ENCODE assay signal across 26 cellular contexts in genomic region chr10:131233611-131234258, GRCh38.
"Had no signal": no experiment of that assay in that cellular context is flagged by ENCODE, and none has a peak within 500 bp of the region (broad histone marks: within the 10 kb centered on the region; RNA-seq: fewer than 3 reads in every experiment).

No MANE protein-coding gene starts in this region.

- H3K36me3 Mint-ChIP-seq: activated naive CD4-positive, alpha-beta T cell treated with anti-CD3 and anti-CD28 coated beads, Interleukin-2, amount 50 U/mL, for 24 hours; memory B cell had no signal

- ATAC-seq: activated CD4-positive, alpha-beta T cell treated with anti-CD3 and anti-CD28 coated beads for 36 hours; body of pancreas; gastroesophageal sphincter; left cardiac atrium; right lobe of liver; stimulated activated naive CD8-positive, alpha-beta T cell treated with anti-CD3 and anti-CD28 coated beads, Interleukin-15, amount 100 ng/mL, for 72 hours had no signal

- H3K4me1 ChIP-seq: body of pancreas, gastroesophageal sphincter, right lobe of liver, tibial artery had no signal

- H3K4me1 Mint-ChIP-seq: activated B cell treated with CpG ODN at 0.5 μM for 24 hours; activated CD4-positive, alpha-beta T cell treated with anti-CD3 and anti-CD28 coated beads for 36 hours; activated naive CD4-positive, alpha-beta T cell treated with anti-CD3 and anti-CD28 coated beads, Interleukin-2, amount 50 U/mL, for 24 hours; memory B cell; stimulated activated naive CD8-positive, alpha-beta T cell treated with anti-CD3 and anti-CD28 coated beads, Interleukin-15, amount 100 ng/mL, for 72 hours had no signal

- H3K9me3 Mint-ChIP-seq: activated B cell treated with CpG ODN at 0.5 μM for 24 hours; activated naive CD4-positive, alpha-beta T cell treated with anti-CD3 and anti-CD28 coated beads, Interleukin-2, amount 50 U/mL, for 24 hours; stimulated activated naive CD8-positive, alpha-beta T cell treated with anti-CD3 and anti-CD28 coated beads, Interleukin-15, amount 100 ng/mL, for 72 hours had no signal

- H3K4me3 Mint-ChIP-seq: activated B cell treated with CpG ODN at 0.5 μM for 24 hours; activated CD4-positive, alpha-beta T cell treated with anti-CD3 and anti-CD28 coated beads for 36 hours; activated naive CD4-positive, alpha-beta T cell treated with anti-CD3 and anti-CD28 coated beads, Interleukin-2, amount 50 U/mL, for 24 hours; memory B cell; nephron; stimulated activated naive CD8-positive, alpha-beta T cell treated with anti-CD3 and anti-CD28 coated beads, Interleukin-15, amount 100 ng/mL, for 72 hours had no signal

- DNase-seq: activated B cell treated with CpG ODN at 0.5 μM for 24 hours; activated CD4-positive, alpha-beta T cell treated with anti-CD3 and anti-CD28 coated beads for 36 hours; activated CD4-positive, alpha-beta T cell treated with anti-CD3 and anti-CD28 coated beads, Interleukin-2, amount 50 U/mL, for 4 hours; activated CD8-positive, alpha-beta memory T cell treated with anti-CD3 and anti-CD28 coated beads for 24 hours; activated CD8-positive, alpha-beta memory T cell treated with anti-CD3 and anti-CD28 coated beads, Interleukin-2, amount 50 U/mL, for 48 hours; activated effector memory CD4-positive, alpha-beta T cell treated with Interleukin-2 at 50 U/mL for 16 hours; activated T-cell treated with anti-CD3 and anti-CD28 coated beads, Interleukin-2, amount 50 U/mL, for 48 hours; anterior cingulate cortex; body of pancreas; cortex of kidney; head of caudate nucleus; hypothalamus; left cardiac atrium; nucleus accumbens; stimulated activated CD4-positive, alpha-beta T cell treated with anti-CD3 and anti-CD28 coated beads, Interleukin-1b, Interleukin-23, amount 100 ng/mL, for 48 hours; stimulated activated naive CD8-positive, alpha-beta T cell treated with anti-CD3 and anti-CD28 coated beads, Interleukin-15, amount 100 ng/mL, for 72 hours; T-helper 9 cell; tibial artery had no signal

- H3K27ac ChIP-seq: body of pancreas, cardiac muscle cell, epithelial cell of prostate, gastroesophageal sphincter, right lobe of liver, skin epidermis, tibial artery had no signal

- H3K27me3 ChIP-seq: body of pancreas, cardiac muscle cell, right lobe of liver had no signal

- H3K9me3 ChIP-seq: body of pancreas, right lobe of liver had no signal

- H3K27me3 Mint-ChIP-seq: activated B cell treated with CpG ODN at 0.5 μM for 24 hours; activated CD4-positive, alpha-beta T cell treated with anti-CD3 and anti-CD28 coated beads for 36 hours; activated naive CD4-positive, alpha-beta T cell treated with anti-CD3 and anti-CD28 coated beads, Interleukin-2, amount 50 U/mL, for 24 hours; memory B cell; stimulated activated naive CD8-positive, alpha-beta T cell treated with anti-CD3 and anti-CD28 coated beads, Interleukin-15, amount 100 ng/mL, for 72 hours had no signal

- H3K27ac Mint-ChIP-seq: activated B cell treated with CpG ODN at 0.5 μM for 24 hours; activated CD4-positive, alpha-beta T cell treated with anti-CD3 and anti-CD28 coated beads for 36 hours; activated naive CD4-positive, alpha-beta T cell treated with anti-CD3 and anti-CD28 coated beads, Interleukin-2, amount 50 U/mL, for 24 hours; memory B cell; nephron; stimulated activated naive CD8-positive, alpha-beta T cell treated with anti-CD3 and anti-CD28 coated beads, Interleukin-15, amount 100 ng/mL, for 72 hours had no signal

- H3K36me3 ChIP-seq: cardiac muscle cell, gastroesophageal sphincter, right lobe of liver, tibial artery had no signal

- H3K4me3 ChIP-seq: body of pancreas, cardiac muscle cell, gastroesophageal sphincter, right lobe of liver, skin epidermis, tibial artery had no signal
